9 cellular contexts compared by ENCODE assay signal in the genomic region with DNA sequence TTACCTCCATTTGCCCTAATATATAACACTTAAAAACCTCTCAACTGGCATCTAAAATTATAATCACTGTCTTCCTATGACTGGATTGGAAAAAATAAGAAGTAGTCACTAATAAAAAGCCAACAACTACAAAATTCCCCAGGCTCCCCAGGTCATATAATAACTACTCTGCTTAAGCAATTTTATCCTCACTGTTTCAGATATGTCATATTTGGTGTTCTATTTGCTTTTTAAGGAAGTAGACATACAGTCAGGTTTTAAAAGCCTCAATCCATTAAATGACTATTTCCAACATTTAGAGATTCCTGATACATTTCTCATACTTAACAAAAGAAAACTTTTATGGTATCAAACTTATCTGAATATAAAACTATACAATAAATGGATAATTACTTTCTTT. TPM values are rescaled to one million over a fixed set of nuclear protein-coding genes. Genes with fewer than 3 reads are reported as not detected.
DNase-seq lines count a peak whose midpoint lies in the region; ATAC-seq and TF ChIP-seq lines count a peak whose summit lies in the region.
"Had no signal": no experiment of that assay in that cellular context is flagged by ENCODE, and none has a peak within 500 bp of the region (broad histone marks: within the 10 kb centered on the region; RNA-seq: fewer than 3 reads in every experiment).

No MANE protein-coding gene starts in this region.

- H3K4me1 Mint-ChIP-seq in CD8-positive, alpha-beta memory T cell = peaks cover 48 to 55% (median 52%) of the 10 kb centered on the region in 3 donors
- H3K4me1 Mint-ChIP-seq in activated CD8-positive, alpha-beta T cell treated with anti-CD3 and anti-CD28 coated beads, Interleukin-2, amount 10 ng/mL, durations not matched to agents 7 days and 5 days (ENCODE audit: low read depth) = peaks cover 58% of the 10 kb centered on the region
- H3K4me1 Mint-ChIP-seq in naive thymus-derived CD4-positive, alpha-beta T cell = peaks cover 34 to 72% (median 52%) of the 10 kb centered on the region in 7 donors

- peak overlapping the region in 5 of 8 donors; percentile 64 to 100 (median 98) for H3K27ac Mint-ChIP-seq in CD8-positive, alpha-beta memory T cell
- no peak overlapping the region for H3K27ac Mint-ChIP-seq in activated CD8-positive, alpha-beta T cell treated with anti-CD3 and anti-CD28 coated beads, Interleukin-2, amount 10 ng/mL, durations not matched to agents 7 days and 5 days
- H3K27ac Mint-ChIP-seq in naive thymus-derived CD4-positive, alpha-beta T cell = peak overlapping the region; percentile 95 to 100 (median 98)

- intact Hi-C loops in naive thymus-derived CD4-positive, alpha-beta T cell (cut with micrococcal nuclease) = loop anchor here (5.0 kb wide), 5 partner anchors 132 to 803 kb away; partner anchors contain the start of genes DBNL (in 1 of the 2), MYO1G (in 1 of the 2) and NUDCD3 (in 1 of the 2)
- intact Hi-C loops in mucosa of descending colon (cut with DNase I, micrococcal nuclease) (loop anchor here in 1 of 2 donors (10.0 kb wide), 1 partner anchor 261 kb away; the partner anchor contains the start of gene TMED4), stomach (cut with DNase I; ENCODE audit: low total_unique reads) (no loop called here)

- H3K27me3 Mint-ChIP-seq in CD8-positive, alpha-beta memory T cell = peaks cover 0 to 11% of the 10 kb centered on the region in 2 donors
- no peaks in the 10 kb centered on the region for H3K27me3 Mint-ChIP-seq in activated CD8-positive, alpha-beta T cell treated with anti-CD3 and anti-CD28 coated beads, Interleukin-2, amount 10 ng/mL, durations not matched to agents 7 days and 5 days (ENCODE audit: low read depth)
- peaks cover 0 to 2% (median 0%) of the 10 kb centered on the region in 5 donors for H3K27me3 Mint-ChIP-seq in naive thymus-derived CD4-positive, alpha-beta T cell

- TF ChIP-seq CTCF in mucosa of descending colon (IDR thresholded peaks at IDR 0.05) = no peak
- TF ChIP-seq CTCF in stomach (IDR thresholded peaks at IDR 0.05) = no peak

- H3K27me3 ChIP-seq in CD8-positive, alpha-beta memory T cell (ENCODE audit: insufficient read depth, low read length, poor library complexity, severe bottlenecking) = no peaks in the 10 kb centered on the region
- H3K27me3 ChIP-seq in HUES64 (ENCODE audit: insufficient read depth, low read length) (no peaks in the 10 kb centered on the region), stomach (no peaks in the 10 kb centered on the region)
- no peaks in the 10 kb centered on the region for H3K27me3 ChIP-seq in naive thymus-derived CD4-positive, alpha-beta T cell (ENCODE audit: control insufficient read depth in 2 of 2, insufficient read depth in 2 of 2, low read length in 2 of 2)

- H3K36me3 Mint-ChIP-seq in CD8-positive, alpha-beta memory T cell = peaks cover 0 to 48% (median 11%) of the 10 kb centered on the region in 3 donors
- H3K36me3 Mint-ChIP-seq in activated CD8-positive, alpha-beta T cell treated with anti-CD3 and anti-CD28 coated beads, Interleukin-2, amount 10 ng/mL, durations not matched to agents 7 days and 5 days (ENCODE audit: low read depth) = peaks cover 48% of the 10 kb centered on the region
- H3K36me3 Mint-ChIP-seq in naive thymus-derived CD4-positive, alpha-beta T cell = peaks cover 7 to 22% (median 14%) of the 10 kb centered on the region in 5 donors

- POLR2A ChIA-PET in CD8-positive, alpha-beta memory T cell (lab: Charles Lee) = interaction anchor here (1.4 to 4.7 kb wide), 5 partner anchors 19 to 263 kb away, joined by 4 to 40 read pairs (median 32); partner anchors contain the start of genes OGDH, PPIA, PURB and TMED4
- POLR2A ChIA-PET in activated CD8-positive, alpha-beta T cell treated with anti-CD3 and anti-CD28 coated beads, Interleukin-2, amount 10 ng/mL, durations not matched to agents 7 days and 5 days (lab: Charles Lee) = interaction anchor here (1.2 to 5.0 kb wide), 9 partner anchors 21 to 263 kb away, joined by 3 to 92 read pairs (median 29); partner anchors contain the start of genes OGDH, PPIA, PURB and TMED4
- POLR2A ChIA-PET in naive thymus-derived CD4-positive, alpha-beta T cell (lab: Charles Lee) = interaction anchor here (0.5 to 5.7 kb wide), 15 partner anchors 9 to 569 kb away, joined by 3 to 60 read pairs (median 4); partner anchors contain the start of genes OGDH, PPIA, PURB and TMED4

- peaks cover 16% of the 10 kb centered on the region for H3K36me3 ChIP-seq in CD8-positive, alpha-beta memory T cell (ENCODE audit: insufficient read depth, low read length)
- peaks cover 23% of the 10 kb centered on the region for H3K36me3 ChIP-seq in HUES64 (ENCODE audit: insufficient read depth, low read length)
- H3K36me3 ChIP-seq in naive thymus-derived CD4-positive, alpha-beta T cell (ENCODE audit: control insufficient read depth in 2 of 3, insufficient read depth in 3 of 3, low read length in 3 of 3) = peaks cover 0 to 10% (median 3%) of the 10 kb centered on the region in 3 experiments
- peaks cover 6% of the 10 kb centered on the region for H3K36me3 ChIP-seq in mucosa of descending colon (ENCODE audit: low read depth)
- peaks cover 5 to 23% (median 14%) of the 10 kb centered on the region in 4 donors for H3K36me3 ChIP-seq in stomach

- no peaks in the 10 kb centered on the region for H3K9me3 ChIP-seq in CD8-positive, alpha-beta memory T cell (ENCODE audit: low read length)
- H3K9me3 ChIP-seq in HUES64 (ENCODE audit: insufficient read depth, low read depth, low read length) (no peaks in the 10 kb centered on the region), mucosa of descending colon (no peaks in the 10 kb centered on the region), stomach (no peaks in the 10 kb centered on the region)
- H3K9me3 ChIP-seq in naive thymus-derived CD4-positive, alpha-beta T cell (ENCODE audit: control insufficient read depth in 2 of 3, low read length in 3 of 3) = no peaks in the 10 kb centered on the region

- no peak for DNase-seq in CD8-positive, alpha-beta memory T cell
- DNase-seq in activated CD8-positive, alpha-beta T cell treated with anti-CD3 and anti-CD28 coated beads, Interleukin-2, amount 10 ng/mL, durations not matched to agents 7 days and 5 days = no peak
- DNase-seq in naive thymus-derived CD4-positive, alpha-beta T cell = no peak
- DNase-seq in mucosa of descending colon (no peak), iPS-NIHi7 (ENCODE audit: extremely low spot score) (no peak), stomach (no peak)
- DNase-seq: NCI-H1694 treated with DMSO at 0.1 percent for 48 hours had no signal

- H3K9ac ChIP-seq in HUES64 (ENCODE audit: low read depth, low read length) = no peak overlapping the region

- ATAC-seq in activated CD8-positive, alpha-beta T cell treated with anti-CD3 and anti-CD28 coated beads, Interleukin-2, amount 10 ng/mL, durations not matched to agents 7 days and 5 days = no peak
- ATAC-seq in naive thymus-derived CD4-positive, alpha-beta T cell = no peak
- no peak for ATAC-seq in HG02884 (IDR thresholded peaks at IDR 0.05; ENCODE audit: unreplicated experiment)
- no peak for ATAC-seq in mucosa of descending colon

- H3K4me3 Mint-ChIP-seq in CD8-positive, alpha-beta memory T cell = peak overlapping the region; percentile 44 to 97 (median 96)
- H3K4me3 Mint-ChIP-seq in activated CD8-positive, alpha-beta T cell treated with anti-CD3 and anti-CD28 coated beads, Interleukin-2, amount 10 ng/mL, durations not matched to agents 7 days and 5 days = peak overlapping the region; percentile 93
- H3K4me3 Mint-ChIP-seq in naive thymus-derived CD4-positive, alpha-beta T cell = peak overlapping the region; percentile 13 to 99 (median 92)

- peak overlapping the region; percentile 97 for H3K27ac ChIP-seq in CD8-positive, alpha-beta memory T cell (ENCODE audit: low read depth, low read length)
- H3K27ac ChIP-seq in HUES64 (ENCODE audit: low read depth, low read length) = no peak overlapping the region
- peak overlapping the region; percentile 96 for H3K27ac ChIP-seq in naive thymus-derived CD4-positive, alpha-beta T cell (ENCODE audit: low read depth, low read length)
- no peak overlapping the region for H3K27ac ChIP-seq in stomach

- no peak for TF ChIP-seq EP300 in stomach (IDR thresholded peaks at IDR 0.05)

- H3K4me1 ChIP-seq in CD8-positive, alpha-beta memory T cell (ENCODE audit: insufficient read depth, low read length) = peaks cover 31% of the 10 kb centered on the region
- H3K4me1 ChIP-seq in HUES64 (ENCODE audit: insufficient read depth, low read length) = peaks cover 8% of the 10 kb centered on the region; the same call in 1 of the 2 replicates
- H3K4me1 ChIP-seq in naive thymus-derived CD4-positive, alpha-beta T cell (ENCODE audit: control insufficient read depth in 2 of 2, insufficient read depth in 2 of 2, low read length in 2 of 2) = peaks cover 0 to 15% of the 10 kb centered on the region in 2 donors
- H3K4me1 ChIP-seq in mucosa of descending colon (ENCODE audit: low read depth) = peaks cover 8% of the 10 kb centered on the region
- peaks cover 13 to 65% (median 39%) of the 10 kb centered on the region in 4 donors for H3K4me1 ChIP-seq in stomach

- no peak for TF ChIP-seq POLR2A in stomach (IDR thresholded peaks at IDR 0.05)

- H3K9me3 Mint-ChIP-seq in CD8-positive, alpha-beta memory T cell = peaks cover 0 to 2% (median 0%) of the 10 kb centered on the region in 5 donors
- H3K9me3 Mint-ChIP-seq in activated CD8-positive, alpha-beta T cell treated with anti-CD3 and anti-CD28 coated beads, Interleukin-2, amount 10 ng/mL, durations not matched to agents 7 days and 5 days (ENCODE audit: insufficient read depth) = no peaks in the 10 kb centered on the region
- peaks cover 0 to 2% (median 0%) of the 10 kb centered on the region in 11 donors for H3K9me3 Mint-ChIP-seq in naive thymus-derived CD4-positive, alpha-beta T cell

- no peak overlapping the region for H3K4me3 ChIP-seq in CD8-positive, alpha-beta memory T cell (ENCODE audit: low read length)
- H3K4me3 ChIP-seq in HUES64 (ENCODE audit: low read length) (0 out of 2 replicates have a peak overlapping the region, but pooled peaks have one; percentile 82), mucosa of descending colon (no peak overlapping the region), stomach (peak overlapping the region in 1 of 4 donors; percentile 60)
- H3K4me3 ChIP-seq in naive thymus-derived CD4-positive, alpha-beta T cell (ENCODE audit: low read length) = no peak overlapping the region

- CTCF ChIA-PET in CD8-positive, alpha-beta memory T cell (lab: Charles Lee) = interaction anchor here (1.0 to 5.1 kb wide), 3 partner anchors 12 to 271 kb away, joined by 3 to 28 read pairs (median 4); no protein-coding TSS in a partner anchor
- CTCF ChIA-PET in activated CD8-positive, alpha-beta T cell treated with anti-CD3 and anti-CD28 coated beads, Interleukin-2, amount 10 ng/mL, durations not matched to agents 7 days and 5 days (lab: Charles Lee) = interaction anchor here (0.8 to 5.1 kb wide), 6 partner anchors 10 to 604 kb away, joined by 3 to 56 read pairs (median 4); no protein-coding TSS in a partner anchor
- CTCF ChIA-PET in naive thymus-derived CD4-positive, alpha-beta T cell (lab: Charles Lee) = interaction anchor here (0.6 to 1.0 kb wide), 4 partner anchors 47 to 311 kb away, joined by 3 to 4 read pairs (median 3); no protein-coding TSS in a partner anchor

RNA-seq across cellular contexts. Expression of gene H2AZ2, which starts 2.4 kb away (rescaled TPM):
- 100 to 1,000 TPM; 243 to 244 TPM for total RNA-seq in CD8-positive, alpha-beta memory T cell
- 273 TPM for polyA plus RNA-seq in CD8-positive, alpha-beta memory T cell
- polyA plus RNA-seq in HUES64 (2013, experiment 1 of 2) = 157 TPM
- 193 TPM for polyA plus RNA-seq in HUES64 (2013, experiment 2 of 2)
- total RNA-seq in activated CD8-positive, alpha-beta T cell treated with anti-CD3 and anti-CD28 coated beads, Interleukin-2, amount 10 ng/mL, durations not matched to agents 7 days and 5 days = 100 to 1,000 TPM; 435 to 439 TPM
- 100 to 1,000 TPM; 141 to 284 (median 143) TPM for total RNA-seq in naive thymus-derived CD4-positive, alpha-beta T cell
- polyA plus RNA-seq in naive thymus-derived CD4-positive, alpha-beta T cell = 100 to 1,000 TPM; 202 to 252 TPM
- total RNA-seq in mucosa of descending colon (100 to 1,000 TPM; 126 to 242 (median 158) TPM), stomach (100 to 1,000 TPM in 3 of 5 donors, 10 to 100 TPM in 2; 32.4 to 194 (median 139) TPM)
- 100 to 1,000 TPM in 1 of 3 donors, 10 to 100 TPM in 2; 85.7 to 111 (median 98.0) TPM for polyA plus RNA-seq in stomach

RNA-seq across cellular contexts. Expression of gene PURB, which starts 39.9 kb away (rescaled TPM):
- total RNA-seq in CD8-positive, alpha-beta memory T cell = 10 to 100 TPM; 45.0 to 45.1 TPM
- 3.2 TPM for polyA plus RNA-seq in CD8-positive, alpha-beta memory T cell
- 11.5 TPM for polyA plus RNA-seq in HUES64 (2013, experiment 1 of 2)
- polyA plus RNA-seq in HUES64 (2013, experiment 2 of 2) = 12.6 TPM
- total RNA-seq in activated CD8-positive, alpha-beta T cell treated with anti-CD3 and anti-CD28 coated beads, Interleukin-2, amount 10 ng/mL, durations not matched to agents 7 days and 5 days = 10 to 100 TPM; 26.8 to 28.0 TPM
- 10 to 100 TPM; 16.5 to 30.5 (median 23.3) TPM for total RNA-seq in naive thymus-derived CD4-positive, alpha-beta T cell
- polyA plus RNA-seq in naive thymus-derived CD4-positive, alpha-beta T cell = 1 to 10 TPM; 1.7 to 2.8 TPM
- 10 to 100 TPM; 18.5 to 47.1 (median 20.1) TPM for total RNA-seq in mucosa of descending colon
- 10 to 100 TPM in 4 of 5 donors, 1 to 10 TPM in 1; 8.7 to 58.7 (median 20.4) TPM for total RNA-seq in stomach
- 1 to 10 TPM; 4.7 to 6.8 (median 5.2) TPM for polyA plus RNA-seq in stomach

RNA-seq across cellular contexts. Expression of gene PPIA, which starts 49.0 kb away (rescaled TPM):
- 1,000 to 10,000 TPM; 3,369 to 3,448 TPM for total RNA-seq in CD8-positive, alpha-beta memory T cell
- polyA plus RNA-seq in CD8-positive, alpha-beta memory T cell = 3,693 TPM
- 3,059 TPM for polyA plus RNA-seq in HUES64 (2013, experiment 1 of 2)
- polyA plus RNA-seq in HUES64 (2013, experiment 2 of 2) = 3,012 TPM
- total RNA-seq in activated CD8-positive, alpha-beta T cell treated with anti-CD3 and anti-CD28 coated beads, Interleukin-2, amount 10 ng/mL, durations not matched to agents 7 days and 5 days = 1,000 to 10,000 TPM; 2,568 to 2,621 TPM
- total RNA-seq in naive thymus-derived CD4-positive, alpha-beta T cell = 1,000 to 10,000 TPM in 1 of 5 experiments, 100 to 1,000 TPM in 4; 535 to 1,748 (median 620) TPM
- 1,000 to 10,000 TPM; 3,113 to 3,303 TPM for polyA plus RNA-seq in naive thymus-derived CD4-positive, alpha-beta T cell
- total RNA-seq in mucosa of descending colon = 1,000 to 10,000 TPM in 2 of 3 donors, 100 to 1,000 TPM in 1; 792 to 1,320 (median 1,014) TPM
- total RNA-seq in stomach = 1,000 to 10,000 TPM in 1 of 5 donors, 100 to 1,000 TPM in 4; 218 to 1,275 (median 564) TPM
- polyA plus RNA-seq in stomach = 1,000 to 10,000 TPM; 2,273 to 3,648 (median 2,820) TPM

Comparison
In these comparisons a context has a peak if more than half of its experiments do, and no peak if none do; other contexts are left out.
1. H3K27ac ChIP-seq: peak in CD8-positive, alpha-beta memory T cell (single experiment) and naive thymus-derived CD4-positive, alpha-beta T cell (single experiment); none in HUES64 (single experiment) and stomach (0 of 5).
2. Peak in every context shown above with its lines, with median percentiles within 50 percentile points of each other: H3K4me3 Mint-ChIP-seq.